26 cellular contexts compared by ENCODE assay signal in genomic region chr10:29956335-29956924, GRCh38.
"Had no signal": no experiment of that assay in that cellular context is flagged by ENCODE, and none has a peak within 500 bp of the region (broad histone marks: within the 10 kb centered on the region; RNA-seq: fewer than 3 reads in every experiment).

No MANE protein-coding gene starts in this region.

- H3K4me1 ChIP-seq: lower lobe of right lung, transverse colon had no signal

- DNase-seq: activated CD4-positive, alpha-beta T cell treated with anti-CD3 and anti-CD28 coated beads for 4 hours; activated CD4-positive, alpha-beta T cell treated with anti-CD3 and anti-CD28 coated beads, Interleukin-2, amount 50 U/mL, for 4 hours; activated naive CD4-positive, alpha-beta T cell treated with Interleukin-2 at 50 U/mL for 16 hours; activated T-cell treated with anti-CD3 and anti-CD28 coated beads for 4 hours; activated T-cell treated with anti-CD3 and anti-CD28 coated beads, Interleukin-2, amount 50 U/mL, for 72 hours; amniotic stem cell; brain microvascular endothelial cell; caudate nucleus; endodermal cell; foreskin keratinocyte; heart left ventricle; hypothalamus; lower lobe of right lung; mucosa of descending colon; stimulated activated CD4-positive, alpha-beta T cell treated with anti-CD3 and anti-CD28 coated beads, Interleukin-15, amount 100 ng/mL, for 24 hours; stimulated activated CD4-positive, alpha-beta T cell treated with anti-CD3 and anti-CD28 coated beads, Interleukin-2, amount 100 ng/mL, for 24 hours; stimulated activated naive CD4-positive, alpha-beta T cell; T-helper 9 cell; transverse colon had no signal

- H3K9me3 Mint-ChIP-seq: activated T-cell treated with anti-CD3 and anti-CD28 coated beads, Interleukin-2, amount 50 U/mL, for 72 hours; natural killer cell treated with Interleukin-12 subunit alpha and Interleukin-12 subunit beta and Interleukin-15 and Interleukin-18, amount 100 ng/mL, for 72 hours; T-helper 1 cell treated with Interleukin-12 subunit alpha and Interleukin-12 subunit beta and Interleukin-4 antibody, amounts not matched to agents 30 μg/mL and 1 μg/mL, for 36 hours had no signal

- H3K4me3 Mint-ChIP-seq: activated naive CD8-positive, alpha-beta T cell; activated T-cell treated with anti-CD3 and anti-CD28 coated beads, Interleukin-2, amount 50 U/mL, for 72 hours; endodermal cell; natural killer cell treated with Interleukin-12 subunit alpha and Interleukin-12 subunit beta and Interleukin-15 and Interleukin-18, amount 100 ng/mL, for 72 hours; T-helper 1 cell treated with Interleukin-12 subunit alpha and Interleukin-12 subunit beta and Interleukin-4 antibody, amounts not matched to agents 30 μg/mL and 1 μg/mL, for 36 hours had no signal

- H3K36me3 ChIP-seq: brain microvascular endothelial cell, heart left ventricle, lower lobe of right lung, neutrophil, suprapubic skin, transverse colon had no signal

- H3K27me3 ChIP-seq: brain microvascular endothelial cell, foreskin keratinocyte, heart left ventricle, neutrophil, suprapubic skin, transverse colon had no signal

- H3K27me3 Mint-ChIP-seq: activated naive CD8-positive, alpha-beta T cell had no signal

- H3K36me3 Mint-ChIP-seq: activated naive CD8-positive, alpha-beta T cell; natural killer cell treated with Interleukin-12 subunit alpha and Interleukin-12 subunit beta and Interleukin-15 and Interleukin-18, amount 100 ng/mL, for 72 hours had no signal

- H3K4me3 ChIP-seq: heart left ventricle, lower lobe of right lung, mucosa of descending colon, suprapubic skin, transverse colon had no signal

- ATAC-seq: activated T-cell treated with anti-CD3 and anti-CD28 coated beads, Interleukin-2, amount 50 U/mL, for 72 hours; esophagus mucosa; foreskin keratinocyte; heart left ventricle; lower lobe of right lung; mucosa of descending colon; natural killer cell treated with Interleukin-12 subunit alpha and Interleukin-12 subunit beta and Interleukin-15 and Interleukin-18, amount 100 ng/mL, for 72 hours had no signal

- H3K27ac Mint-ChIP-seq: activated naive CD8-positive, alpha-beta T cell; activated T-cell treated with anti-CD3 and anti-CD28 coated beads, Interleukin-2, amount 50 U/mL, for 72 hours; endodermal cell; natural killer cell treated with Interleukin-12 subunit alpha and Interleukin-12 subunit beta and Interleukin-15 and Interleukin-18, amount 100 ng/mL, for 72 hours; T-helper 1 cell treated with Interleukin-12 subunit alpha and Interleukin-12 subunit beta and Interleukin-4 antibody, amounts not matched to agents 30 μg/mL and 1 μg/mL, for 36 hours had no signal

- H3K9me3 ChIP-seq: lower lobe of right lung, mucosa of descending colon, neutrophil, suprapubic skin, transverse colon had no signal

- H3K27ac ChIP-seq: brain microvascular endothelial cell, foreskin keratinocyte, heart left ventricle, lower lobe of right lung, neutrophil, suprapubic skin, transverse colon, VCaP had no signal
